ENCODE assay signal across 1 cellular context in the genomic region with DNA sequence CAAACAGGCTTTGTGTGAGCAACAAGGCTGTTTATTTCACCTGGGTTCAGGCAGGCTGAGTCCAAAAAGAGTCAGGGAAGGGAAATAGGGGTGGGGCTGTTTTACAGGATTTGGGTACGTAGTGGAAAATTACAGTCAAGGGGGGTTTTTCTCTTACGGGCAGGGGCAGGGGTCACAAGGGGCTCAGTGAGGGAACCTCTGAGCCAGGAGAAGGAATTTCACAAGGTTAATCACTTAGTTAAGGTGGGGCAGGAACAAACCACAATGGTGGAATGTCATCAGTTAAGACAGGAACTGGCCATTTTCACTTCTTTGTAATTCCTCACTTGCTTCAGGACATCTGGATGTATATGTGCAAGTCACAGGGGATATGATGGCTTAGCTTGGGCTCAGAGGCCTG.
TF ChIP-seq lines count a peak whose summit lies in the region.

No MANE protein-coding gene starts in this region.

TF ChIP-seq in GM23338, 12 proteins besides CTCF, POLR2A, EP300 and RAD21 (continued from another document):
- TF ChIP-seq EZH2phosphoT487 (IDR thresholded peaks at IDR 0.05; ENCODE audit: unreplicated experiment) = no peak
TF ChIP-seq in GM23338: peak in this region for 0.
